ENCODE assay signal across 28 cellular contexts in the genomic region with DNA sequence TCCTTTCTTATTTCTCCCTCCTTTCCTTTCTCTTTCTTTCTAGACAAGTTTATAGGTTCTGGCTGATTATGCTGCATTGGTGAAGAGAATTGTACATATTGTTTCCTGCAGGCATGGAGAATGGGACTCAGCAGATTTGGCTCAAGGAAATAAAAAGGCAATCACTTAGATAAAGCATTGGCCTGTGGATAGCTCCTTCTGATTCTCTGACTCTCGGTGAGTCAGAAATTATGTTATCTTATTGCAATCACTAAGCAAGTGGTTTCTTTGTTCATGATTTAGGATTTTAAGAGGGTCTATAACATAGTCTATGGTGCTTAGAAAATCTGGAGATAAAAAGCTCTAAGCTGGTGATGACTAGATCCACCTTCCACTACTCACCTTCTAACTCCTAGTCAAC. TPM values are rescaled to one million over a fixed set of nuclear protein-coding genes. Genes with fewer than 3 reads are reported as not detected.
"Had no signal": no experiment of that assay in that cellular context is flagged by ENCODE, and none has a peak within 500 bp of the region (broad histone marks: within the 10 kb centered on the region; RNA-seq: fewer than 3 reads in every experiment).

No MANE protein-coding gene starts in this region.

- H3K27ac Mint-ChIP-seq: activated CD4-positive, alpha-beta T cell treated with anti-CD3 and anti-CD28 coated beads for 36 hours; activated CD8-positive, alpha-beta memory T cell treated with anti-CD3 and anti-CD28 coated beads, Interleukin-2, amount 10 ng/mL, durations not matched to agents 7 days and 5 days; activated CD8-positive, alpha-beta T cell treated with anti-CD3 and anti-CD28 coated beads, Interleukin-2, amount 10 ng/mL, durations not matched to agents 7 days and 5 days; activated naive CD8-positive, alpha-beta T cell; activated T-helper 2 cell treated with anti-CD3 and anti-CD28 coated beads, Interferon-gamma antibody, Interleukin-2, Interleukin-4, amounts not matched to agents 10 μg/mL and 5 μg/mL and 100 μg/mL, durations not matched to agents 14 hours and 24 hours and 36 hours; effector memory CD8-positive, alpha-beta T cell; mesothelial cell of epicardium; naive B cell; nephron progenitor cell; progenitor cell of endocrine pancreas; stimulated activated naive B cell treated with anti-CD40 and anti-IgM and Interleukin-4, amounts not matched to agents 10 μg/mL and 1 μg/mL and 100 μg/mL, for 72 hours; T-helper 2 cell treated with Interferon-gamma antibody and Interleukin-4, amounts not matched to agents 5 μg/mL and 100 μg/mL, for 36 hours had no signal

- H3K9me3 Mint-ChIP-seq: mesothelial cell of epicardium; stimulated activated naive B cell treated with anti-CD40 and anti-IgM and Interleukin-4, amounts not matched to agents 10 μg/mL and 1 μg/mL and 100 μg/mL, for 72 hours had no signal

- H3K27me3 Mint-ChIP-seq: activated CD4-positive, alpha-beta T cell treated with anti-CD3 and anti-CD28 coated beads for 36 hours; activated CD8-positive, alpha-beta memory T cell treated with anti-CD3 and anti-CD28 coated beads, Interleukin-2, amount 10 ng/mL, durations not matched to agents 7 days and 5 days; activated naive CD8-positive, alpha-beta T cell; effector memory CD8-positive, alpha-beta T cell; naive B cell; progenitor cell of endocrine pancreas; stimulated activated naive B cell treated with anti-CD40 and anti-IgM and Interleukin-4, amounts not matched to agents 10 μg/mL and 1 μg/mL and 100 μg/mL, for 72 hours had no signal

- H3K4me3 ChIP-seq: ascending aorta, gastrocnemius medialis, sigmoid colon, smooth muscle cell, stomach, thyroid gland, upper lobe of left lung, vagina had no signal

- H3K4me1 Mint-ChIP-seq: activated CD4-positive, alpha-beta T cell treated with anti-CD3 and anti-CD28 coated beads for 36 hours; activated CD8-positive, alpha-beta memory T cell treated with anti-CD3 and anti-CD28 coated beads, Interleukin-2, amount 10 ng/mL, durations not matched to agents 7 days and 5 days; naive B cell; stimulated activated naive B cell treated with anti-CD40 and anti-IgM and Interleukin-4, amounts not matched to agents 10 μg/mL and 1 μg/mL and 100 μg/mL, for 72 hours had no signal

- H3K36me3 Mint-ChIP-seq: activated CD8-positive, alpha-beta memory T cell treated with anti-CD3 and anti-CD28 coated beads, Interleukin-2, amount 10 ng/mL, durations not matched to agents 7 days and 5 days; activated naive CD8-positive, alpha-beta T cell; mesothelial cell of epicardium; naive B cell; stimulated activated naive B cell treated with anti-CD40 and anti-IgM and Interleukin-4, amounts not matched to agents 10 μg/mL and 1 μg/mL and 100 μg/mL, for 72 hours had no signal

- DNase-seq: activated CD4-positive, alpha-beta T cell treated with anti-CD3 and anti-CD28 coated beads for 36 hours; activated CD4-positive, CD25-positive, alpha-beta regulatory T cell; activated CD8-positive, alpha-beta memory T cell treated with anti-CD3 and anti-CD28 coated beads, Interleukin-2, amount 10 ng/mL, durations not matched to agents 7 days and 5 days; activated CD8-positive, alpha-beta T cell treated with anti-CD3 and anti-CD28 coated beads, Interleukin-2, amount 10 ng/mL, durations not matched to agents 7 days and 5 days; activated T-cell treated with anti-CD3 and anti-CD28 coated beads, Interleukin-2, amount 50 U/mL, for 48 hours; caudate nucleus; cortex of kidney; effector memory CD8-positive, alpha-beta T cell; gastrocnemius medialis; glutamatergic neuron; left colon; naive B cell; nephron progenitor cell; retina; sigmoid colon; stimulated activated CD4-positive, alpha-beta T cell treated with anti-CD3 and anti-CD28 coated beads, Interleukin-1b, Interleukin-23, amount 100 ng/mL, for 48 hours; stimulated activated naive B cell treated with anti-CD40 and anti-IgM and Interleukin-4, amounts not matched to agents 10 μg/mL and 1 μg/mL and 100 μg/mL, for 72 hours; stomach; thyroid gland; upper lobe of left lung had no signal

- ATAC-seq: activated CD4-positive, alpha-beta T cell treated with anti-CD3 and anti-CD28 coated beads for 36 hours; activated CD8-positive, alpha-beta memory T cell treated with anti-CD3 and anti-CD28 coated beads, Interleukin-2, amount 10 ng/mL, durations not matched to agents 7 days and 5 days; activated CD8-positive, alpha-beta T cell treated with anti-CD3 and anti-CD28 coated beads, Interleukin-2, amount 10 ng/mL, durations not matched to agents 7 days and 5 days; effector memory CD8-positive, alpha-beta T cell; gastrocnemius medialis; left colon; stimulated activated naive B cell treated with anti-CD40 and anti-IgM and Interleukin-4, amounts not matched to agents 10 μg/mL and 1 μg/mL and 100 μg/mL, for 72 hours had no signal

- H3K4me3 Mint-ChIP-seq: activated CD4-positive, alpha-beta T cell treated with anti-CD3 and anti-CD28 coated beads for 36 hours; activated CD8-positive, alpha-beta memory T cell treated with anti-CD3 and anti-CD28 coated beads, Interleukin-2, amount 10 ng/mL, durations not matched to agents 7 days and 5 days; activated CD8-positive, alpha-beta T cell treated with anti-CD3 and anti-CD28 coated beads, Interleukin-2, amount 10 ng/mL, durations not matched to agents 7 days and 5 days; activated naive CD8-positive, alpha-beta T cell; effector memory CD8-positive, alpha-beta T cell; mesothelial cell of epicardium; naive B cell; nephron progenitor cell; stimulated activated naive B cell treated with anti-CD40 and anti-IgM and Interleukin-4, amounts not matched to agents 10 μg/mL and 1 μg/mL and 100 μg/mL, for 72 hours; T-helper 2 cell treated with Interferon-gamma antibody and Interleukin-4, amounts not matched to agents 5 μg/mL and 100 μg/mL, for 36 hours had no signal

RNA-seq across cellular contexts. Expression of gene POSTN, which starts 54.0 kb away (rescaled TPM):
- total RNA-seq: activated CD4-positive, alpha-beta T cell treated with anti-CD3 and anti-CD28 coated beads for 36 hours; activated CD8-positive, alpha-beta memory T cell treated with anti-CD3 and anti-CD28 coated beads, Interleukin-2, amount 10 ng/mL, durations not matched to agents 7 days and 5 days; activated CD8-positive, alpha-beta T cell treated with anti-CD3 and anti-CD28 coated beads, Interleukin-2, amount 10 ng/mL, durations not matched to agents 7 days and 5 days; activated T-helper 2 cell treated with anti-CD3 and anti-CD28 coated beads, Interferon-gamma antibody, Interleukin-2, Interleukin-4, amounts not matched to agents 10 μg/mL and 5 μg/mL and 100 μg/mL, durations not matched to agents 14 hours and 24 hours and 36 hours had no signal
